ENCODE assay signal across 31 cellular contexts in genomic region chr15:82074610-82075009, GRCh38. TPM values are rescaled to one million over a fixed set of nuclear protein-coding genes. Genes with fewer than 3 reads are reported as not detected.
DNase-seq lines count a peak whose midpoint lies in the region; ATAC-seq, FAIRE-seq and TF ChIP-seq lines count a peak whose summit lies in the region.
"Had no signal": no experiment of that assay in that cellular context is flagged by ENCODE, and none has a peak within 500 bp of the region (broad histone marks: within the 10 kb centered on the region; RNA-seq: fewer than 3 reads in every experiment).

No MANE protein-coding gene starts in this region.

- H4K20me1 ChIP-seq in GM12878 (ENCODE audit: control insufficient read depth, insufficient read depth) = no peaks in the 10 kb centered on the region
- no peaks in the 10 kb centered on the region for H4K20me1 ChIP-seq in K562 (replicated peaks; ENCODE audit: control insufficient read depth, insufficient read depth, low read length)
- H4K20me1 ChIP-seq: BLaER1; BLaER1 treated with 17β-estradiol and CSF1 and Interleukin-3, amounts not matched to agents 10 nM and 100 nM had no signal

- SMC1A ChIA-PET in GM12878 (lab: Charles Lee; ENCODE audit: uncharacterized antibody, unreplicated experiment) = interaction anchor here (1.5 kb wide), 1 partner anchor 11 kb away, joined by 3 read pairs; no protein-coding TSS in a partner anchor

- H3K4me2 ChIP-seq in GM12878 (ENCODE audit: control insufficient read depth, insufficient read depth) (no peak overlapping the region), K562 (ENCODE audit: insufficient read depth, low read length) (no peak overlapping the region)
- H3K4me2 ChIP-seq: A549; BLaER1; BLaER1 treated with 17β-estradiol and CSF1 and Interleukin-3, amounts not matched to agents 10 nM and 100 nM had no signal

- in situ Hi-C loops in GM12878 (cut with MboI) = no loop called here
- in situ Hi-C loops in K562 (cut with MboI) = no loop called here

- no peak overlapping the region for H2AFZ ChIP-seq in GM12878 (ENCODE audit: control insufficient read depth, low read depth, low read length)
- H2AFZ ChIP-seq in K562 (ENCODE audit: low read depth, low read length) = no peak overlapping the region

- no peak for FAIRE-seq in GM12878 (lab: Jason Lieb, UNC)
- FAIRE-seq in K562 (lab: Jason Lieb, UNC) = no peak
- FAIRE-seq: A204.1, A549, D721Med had no signal

- CTCF ChIA-PET in GM12878 (lab: Yijun Ruan, JAX) = no interaction called here
- CTCF ChIA-PET in K562 (lab: Yijun Ruan, JAX; ENCODE audit: low intra/inter-chr PET ratio) = no interaction called here

- DNase-seq in GM12878 (ENCODE audit: low read depth, low spot score) = no peak
- DNase-seq in K562 (ENCODE audit: extremely low read depth in 1 of 4, low spot score in 3 of 4) = no peak
- DNase-seq in esophagus squamous epithelium (lab: John Stamatoyannopoulos, UW) = no peak
- no peak for DNase-seq in NOMO-1 treated with DMSO at 0.1 percent for 48 hours (lab: John Stamatoyannopoulos, UW; ENCODE audit: unreplicated experiment)
- DNase-seq: 8988T; ACHN; AML-193; BE2C; C1 segment of cervical spinal cord; Caco-2; Calu3; CD4-positive, alpha-beta memory T cell; CD4-positive, alpha-beta T cell; CD4-positive, CD25-positive, alpha-beta regulatory T cell; CD8-positive, alpha-beta memory T cell; CD8-positive, alpha-beta T cell; COR-L47; DMS 273 treated with DMSO at 0.1 percent for 48 hours; DMS153; DMS53; DMS79; DMS79 treated with DMSO at 0.1 percent for 48 hours; DND-41; EL had no signal

- H3K79me2 ChIP-seq in GM12878 (ENCODE audit: control insufficient read depth, insufficient read depth, low read length) (no peaks in the 10 kb centered on the region), K562 (ENCODE audit: control insufficient read depth, insufficient read depth, low read length) (no peaks in the 10 kb centered on the region)

- H3K9me1 ChIP-seq in K562 (ENCODE audit: control insufficient read depth, insufficient read depth, low read length) = no peaks in the 10 kb centered on the region

- no peak overlapping the region for H3K4me3 ChIP-seq in GM12878
- no peak overlapping the region for H3K4me3 ChIP-seq in K562
- no peak overlapping the region for H3K4me3 ChIP-seq in esophagus squamous epithelium
- H3K4me3 ChIP-seq: A549; BLaER1; BLaER1 treated with 17β-estradiol and CSF1 and Interleukin-3, amounts not matched to agents 10 nM and 100 nM had no signal

- TF ChIP-seq EP300 in GM12878 (IDR thresholded peaks at IDR 0.05; ENCODE audit: borderline replicate concordance in 1 of 2, control insufficient read depth in 1 of 2, low read depth in 2 of 2, low read length in 2 of 2) (no peak), K562 (IDR thresholded peaks at IDR 0.05; ENCODE audit: low read length) (no peak)

- H3K27ac ChIP-seq in GM12878 (ENCODE audit: control insufficient read depth, insufficient read depth) = no peak overlapping the region
- H3K27ac ChIP-seq in K562 (ENCODE audit: extremely low read depth, low read depth, low read length) = no peak overlapping the region
- H3K27ac ChIP-seq in esophagus squamous epithelium = no peak overlapping the region
- H3K27ac ChIP-seq: 22Rv1; A549; BLaER1; BLaER1 treated with 17β-estradiol and CSF1 and Interleukin-3, amounts not matched to agents 10 nM and 100 nM; C4-2B had no signal

- H3K36me3 ChIP-seq in GM12878 (ENCODE audit: control insufficient read depth in 2 of 2, insufficient read depth in 2 of 2, low read length in 1 of 2) (no peaks in the 10 kb centered on the region), K562 (ENCODE audit: control insufficient read depth, insufficient read depth, low read length) (no peaks in the 10 kb centered on the region), esophagus squamous epithelium (no peaks in the 10 kb centered on the region)
- H3K36me3 ChIP-seq: BE2C, BLaER1 had no signal

- intact Hi-C loops in GM12878 (cut with micrococcal nuclease; ENCODE audit: unreplicated experiment) = no loop called here
- intact Hi-C loops in K562 (cut with micrococcal nuclease) = no loop called here
- intact Hi-C loops in esophagus squamous epithelium (cut with DNase I) = no loop called here

- BruUV-seq in GM12878 (replicated peaks; lab: Mats Ljungman, UMichigan) = no TSS peak
- no TSS peak for BruUV-seq in K562 (replicated peaks; lab: Mats Ljungman, UMichigan)

- ATAC-seq in GM12878 (no peak), K562 (no peak)
- ATAC-seq: A549; CD8-positive, alpha-beta T cell had no signal

- TF ChIP-seq RAD21 in GM12878 (IDR thresholded peaks at IDR 0.05; ENCODE audit: insufficient read depth, low read depth, low read length) (no peak), K562 (CRISPR knock-in tag; conservative IDR thresholded peaks at IDR 0.05 in 1 of 2, IDR thresholded peaks at IDR 0.05 in 1 of 2) (no peak)

- H3K27me3 ChIP-seq in GM12878 (replicated peaks in 1 of 2; ENCODE audit: control insufficient read depth in 2 of 2, insufficient read depth in 2 of 2, low read length in 1 of 2) (no peaks in the 10 kb centered on the region; a peak in 1 of 4 replicates), K562 (ENCODE audit: control insufficient read depth in 2 of 2, insufficient read depth in 2 of 2, low read length in 2 of 2) (peaks cover 4 to 7% of the 10 kb centered on the region in 2 experiments; a peak in 2 of 5 replicates), esophagus squamous epithelium (peaks cover 0 to 22% (median 0%) of the 10 kb centered on the region in 4 donors)
- H3K27me3 ChIP-seq: BE2C; BLaER1; BLaER1 treated with 17β-estradiol and CSF1 and Interleukin-3, amounts not matched to agents 10 nM and 100 nM had no signal

- TF ChIP-seq CTCF in GM12878 (IDR thresholded peaks at IDR 0.05 in 2 of 3, conservative IDR thresholded peaks at IDR 0.05 in 1 of 3; ENCODE audit: control insufficient read depth in 2 of 3, extremely low read depth in 1 of 3, insufficient read depth in 1 of 3, low read depth in 3 of 3, low read length in 3 of 3) (no peak), K562 (IDR thresholded peaks at IDR 0.05 in 2 of 3, conservative IDR thresholded peaks at IDR 0.05 in 1 of 3; ENCODE audit: insufficient read depth in 2 of 3, low read depth in 1 of 3, low read length in 3 of 3) (no peak), esophagus squamous epithelium (IDR thresholded peaks at IDR 0.05) (no peak)

- RAD21 ChIA-PET in GM12878 (lab: Charles Lee; ENCODE audit: unreplicated experiment) = no interaction called here

- H3K9ac ChIP-seq in GM12878 (ENCODE audit: control insufficient read depth, insufficient read depth, low read length) (no peak overlapping the region), K562 (ENCODE audit: insufficient read depth in 1 of 2, low read depth in 2 of 2, low read length in 2 of 2) (no peak overlapping the region)
- H3K9ac ChIP-seq: BLaER1; BLaER1 treated with 17β-estradiol and CSF1 and Interleukin-3, amounts not matched to agents 10 nM and 100 nM had no signal

- POLR2A ChIA-PET in GM12878 (lab: Charles Lee) (no interaction called here), K562 (lab: Yijun Ruan, JAX) (interaction anchor here (1.0 to 1.3 kb wide), 2 partner anchors 12 to 29 kb away, joined by 3 read pairs; partner anchors contain the start of gene MEX3B)

- no peaks in the 10 kb centered on the region; the same call in 2 of the 3 replicates for H3K9me3 ChIP-seq in GM12878 (replicated peaks; ENCODE audit: control insufficient read depth, insufficient read depth, low read length)
- no peaks in the 10 kb centered on the region for H3K9me3 ChIP-seq in K562 (replicated peaks; ENCODE audit: control insufficient read depth, insufficient read depth, low read depth, low read length)
- H3K9me3 ChIP-seq in esophagus squamous epithelium = no peaks in the 10 kb centered on the region
- H3K9me3 ChIP-seq: BE2C, Caco-2 had no signal

- H3K4me1 ChIP-seq in GM12878 (ENCODE audit: control insufficient read depth, insufficient read depth, low read length) (no peaks in the 10 kb centered on the region), K562 (replicated peaks in 1 of 2; ENCODE audit: control insufficient read depth in 2 of 2, insufficient read depth in 2 of 2, low read length in 2 of 2) (peaks cover 8 to 15% of the 10 kb centered on the region in 2 experiments; a peak in 4 of 5 replicates), esophagus squamous epithelium (no peaks in the 10 kb centered on the region)
- H3K4me1 ChIP-seq: A549; BE2C; BLaER1; BLaER1 treated with 17β-estradiol and CSF1 and Interleukin-3, amounts not matched to agents 10 nM and 100 nM; Caco-2 had no signal

- 94% methylated on average over 1 of the region's 1 CpG for WGBS in GM12878 (ENCODE audit: insufficient coverage, insufficient replicate concordance, low lambda C conversion rate, missing lambda C conversion rate)
- 81% methylated on average over 1 of the region's 1 CpG for WGBS in K562 (ENCODE audit: insufficient coverage, low coverage, missing lambda C conversion rate)
- WGBS in esophagus squamous epithelium, 2 donors = 84 to 87% methylated on average over 1 of the region's 1 CpG

- no peak for TF ChIP-seq POLR2A in GM12878 (IDR thresholded peaks at IDR 0.05; ENCODE audit: low read depth, low read length)
- TF ChIP-seq POLR2A in K562 (conservative IDR thresholded peaks at IDR 0.05) = no peak
- TF ChIP-seq POLR2A in esophagus squamous epithelium (IDR thresholded peaks at IDR 0.05) = no peak

RNA-seq across cellular contexts. Expression of gene MEX3B, which starts 28.8 kb away (rescaled TPM):
- total RNA-seq in GM12878 (2013; cell fraction: nucleolus; rRNA removed) = 0.42 and 0.54 TPM in 2 replicates
- total RNA-seq in GM12878 (2014; rRNA removed) = 0.38 and 0.45 TPM in 2 replicates
- 0.22 and 0.32 TPM in 2 replicates for total RNA-seq in GM12878 (2014; rRNA removed; fragmentation: Illumina TruSeq; extraction: Trizol)
- total RNA-seq in GM12878 (2021) = 0.72 and 0.90 TPM in 2 replicates
- not detected for polyA plus RNA-seq in GM12878 (2011; ENCODE audit: low read depth)
- polyA plus RNA-seq in GM12878 (2011; rRNA removed) = 1.3 and 1.5 TPM in 2 replicates
- polyA plus RNA-seq in GM12878 (2011; cell fraction: cytosol; rRNA removed) = 1.3 and 2.4 TPM in 2 replicates
- 6.5 and 8.8 TPM in 2 replicates for polyA plus RNA-seq in GM12878 (2011; cell fraction: nucleus; rRNA removed)
- polyA plus RNA-seq in GM12878 (2012) = 0.07 and 0.34 TPM in 2 replicates
- 0.22 and 0.28 TPM in 2 replicates for polyA plus RNA-seq in GM12878 (2014; fragmentation: Illumina TruSeq; extraction: Trizol)
- polyA plus RNA-seq in GM12878 (2014; fragmentation: Nextera tagmentation; extraction: Ambion mirVana) = under 1 TPM; 0.02 to 0.22 TPM
- polyA plus RNA-seq in GM12878 (2014; rRNA removed) = 0.59 and 0.86 TPM in 2 replicates
- under 1 TPM; 0.20 to 0.28 TPM for polyA plus RNA-seq in GM12878 (2016; fragmentation: Nextera tagmentation; extraction: Ambion mirVana)
- 0.51 and 1.3 TPM in 2 replicates for polyA minus RNA-seq in GM12878 (2011; rRNA and poly(A)+ RNA removed)
- polyA minus RNA-seq in GM12878 (2011; cell fraction: cytosol; rRNA and poly(A)+ RNA removed) = 0.83 and 1.5 TPM in 2 replicates
- 2.2 and 4.9 TPM in 2 replicates for polyA minus RNA-seq in GM12878 (2011; cell fraction: nucleus; rRNA and poly(A)+ RNA removed)
- 8.7 and 10.8 TPM in 2 replicates for total RNA-seq in K562 (2011; cell fraction: chromatin; rRNA removed; ENCODE audit: low replicate concordance)
- total RNA-seq in K562 (2011; cell fraction: nucleolus; rRNA removed) = 11.3 and 13.3 TPM in 2 replicates
- 8.7 TPM in 2 replicates for total RNA-seq in K562 (2011; cell fraction: nucleoplasm; rRNA removed)
- total RNA-seq in K562 (2014; rRNA removed) = 7.4 and 7.7 TPM in 2 replicates
- total RNA-seq in K562 (2014; rRNA removed; fragmentation: Illumina TruSeq; extraction: Trizol) = 2.9 and 3.1 TPM in 2 replicates
- total RNA-seq in K562 (2015; rRNA removed; fragmentation: Illumina TruSeq; extraction: Trizol) = 3.6 and 4.2 TPM in 2 replicates
- 12.0 and 12.8 TPM in 2 replicates for total RNA-seq in K562 (2021)
- polyA plus RNA-seq in K562 (2011; rRNA removed) = 7.0 TPM in 2 replicates
- 5.5 and 16.8 TPM in 2 replicates for polyA plus RNA-seq in K562 (2011; cell fraction: cytosol; rRNA removed)
- polyA plus RNA-seq in K562 (2011; cell fraction: nucleus; rRNA removed) = 20.3 and 41.1 TPM in 2 replicates
- 4.9 and 6.6 TPM in 2 replicates for polyA plus RNA-seq in K562 (2012)
- 3.0 and 6.2 TPM in 2 replicates for polyA plus RNA-seq in K562 (2014; fragmentation: Illumina TruSeq; extraction: Trizol)
- polyA plus RNA-seq in K562 (2014; fragmentation: Nextera tagmentation; extraction: Ambion mirVana) = 1 to 10 TPM in 1 of 2 experiments, under 1 TPM in 1; 0.94 to 1.1 TPM
- 6.9 and 8.3 TPM in 2 replicates for polyA plus RNA-seq in K562 (2014; rRNA removed)
- polyA minus RNA-seq in K562 (2011; rRNA and poly(A)+ RNA removed) = 1.9 and 3.3 TPM in 2 replicates
- 9.3 TPM in 2 replicates for polyA minus RNA-seq in K562 (2011; cell fraction: cytosol; rRNA and poly(A)+ RNA removed)
- polyA minus RNA-seq in K562 (2011; cell fraction: nucleus; rRNA and poly(A)+ RNA removed) = 11.7 and 12.2 TPM in 2 replicates
- total RNA-seq in esophagus squamous epithelium = under 1 TPM in 3 of 4 donors, not detected in 1; 0.22 to 0.57 (median 0.26) TPM
- polyA plus RNA-seq: CD4-positive, alpha-beta memory T cell; CD4-positive, CD25-positive, alpha-beta regulatory T cell; CD8-positive, alpha-beta memory T cell had no signal

Comparison
In these comparisons a context has a peak if more than half of its experiments do, and no peak if none do; other contexts are left out.
1. Of the 99 proteins assayed by ChIP-seq in both K562 and GM12878: peak only in K562: ZNF384; only in GM12878: none; in both: ZBTB40; in neither: 97.